Comparison of ENCODE assay signal across 1 cellular context in the genomic region with DNA sequence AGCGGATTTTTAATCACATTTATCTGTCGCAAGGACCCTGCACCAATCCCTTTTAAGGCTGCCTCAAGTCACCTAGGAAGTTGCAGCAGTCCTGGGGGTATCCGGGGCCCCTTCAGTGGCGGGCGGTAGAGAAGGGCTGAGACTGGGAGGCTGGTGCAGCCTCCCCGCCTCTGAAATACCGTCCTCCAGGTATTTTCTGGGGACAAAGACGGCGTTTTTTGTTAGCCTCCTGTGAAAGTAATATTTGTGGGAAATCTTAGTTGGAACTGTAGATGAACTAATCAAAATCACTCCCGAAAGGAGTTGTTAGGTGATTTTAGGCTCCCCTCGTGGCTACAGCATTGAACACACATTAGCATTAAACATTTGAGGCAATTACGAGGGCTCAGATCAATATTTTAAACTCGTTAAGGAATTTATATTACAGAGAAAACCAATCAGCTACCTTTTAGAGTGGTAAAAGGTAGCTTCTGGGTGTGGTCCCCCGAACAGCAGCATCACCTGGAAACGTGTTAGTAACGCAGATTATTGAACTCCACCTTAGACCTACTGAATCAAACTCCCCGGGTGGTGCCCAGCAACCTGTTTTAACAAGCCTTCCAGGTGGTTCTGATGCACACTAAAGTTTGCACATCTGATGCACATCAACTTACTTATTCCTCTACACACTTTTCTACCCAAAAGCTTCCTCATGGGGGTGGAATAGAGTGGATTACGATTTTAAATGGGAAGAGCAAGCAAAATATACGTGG.
TF ChIP-seq lines count a peak whose summit lies in the region.

No MANE protein-coding gene starts in this region.

TF ChIP-seq in HepG2, 621 proteins besides CTCF, POLR2A, EP300 and RAD21 (continues in another document):
- 0 out of 2 replicates have a peak, but pooled peaks have one; percentile 12 for TF ChIP-seq ZFP37 (CRISPR knock-in tag; IDR thresholded peaks at IDR 0.05; ENCODE audit: borderline replicate concordance)
- TF ChIP-seq SMAD3 (CRISPR knock-in tag; IDR thresholded peaks at IDR 0.05), result no peak
- no peak for TF ChIP-seq NFYC (CRISPR knock-in tag; IDR thresholded peaks at IDR 0.05)
- TF ChIP-seq, protein P1, sequence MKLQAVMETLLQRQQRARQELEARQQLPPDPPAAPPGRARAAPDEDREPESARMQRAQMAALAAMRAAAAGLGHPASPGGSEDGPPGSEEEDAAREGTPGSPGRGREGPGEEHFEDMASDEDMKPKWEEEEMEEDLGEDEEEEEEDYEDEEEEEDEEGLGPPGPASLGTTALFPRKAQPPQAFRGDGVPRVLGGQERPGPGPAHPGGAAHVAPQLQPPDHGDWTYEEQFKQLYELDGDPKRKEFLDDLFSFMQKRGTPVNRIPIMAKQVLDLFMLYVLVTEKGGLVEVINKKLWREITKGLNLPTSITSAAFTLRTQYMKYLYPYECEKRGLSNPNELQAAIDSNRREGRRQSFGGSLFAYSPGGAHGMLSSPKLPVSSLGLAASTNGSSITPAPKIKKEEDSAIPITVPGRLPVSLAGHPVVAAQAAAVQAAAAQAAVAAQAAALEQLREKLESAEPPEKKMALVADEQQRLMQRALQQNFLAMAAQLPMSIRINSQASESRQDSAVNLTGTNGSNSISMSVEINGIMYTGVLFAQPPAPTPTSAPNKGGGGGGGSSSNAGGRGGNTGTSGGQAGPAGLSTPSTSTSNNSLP (IDR thresholded peaks at IDR 0.05; ENCODE audit: low read depth, low read length), result no peak
- no peak for TF ChIP-seq NAIF1 (CRISPR knock-in tag; IDR thresholded peaks at IDR 0.05; ENCODE audit: borderline replicate concordance)
- TF ChIP-seq FOXM1 (CRISPR knock-in tag; IDR thresholded peaks at IDR 0.05), result no peak
- no peak for TF ChIP-seq RORA (CRISPR knock-in tag; IDR thresholded peaks at IDR 0.05)
- peak; percentile 11 for TF ChIP-seq ZEB1 (IDR thresholded peaks at IDR 0.05; ENCODE audit: insufficient replicate concordance, low read depth)
- TF ChIP-seq SP140L (CRISPR knock-in tag; IDR thresholded peaks at IDR 0.05; ENCODE audit: borderline replicate concordance), result no peak
- TF ChIP-seq ZMYM2 (CRISPR knock-in tag; IDR thresholded peaks at IDR 0.05), result no peak
- no peak for TF ChIP-seq ZSCAN30 (CRISPR knock-in tag; IDR thresholded peaks at IDR 0.05)
- TF ChIP-seq DNMT3B (CRISPR knock-in tag; conservative IDR thresholded peaks at IDR 0.05), result no peak
- TF ChIP-seq SOX5 (CRISPR knock-in tag; IDR thresholded peaks at IDR 0.05; ENCODE audit: borderline replicate concordance), result no peak
- no peak for TF ChIP-seq ADNP (CRISPR knock-in tag; IDR thresholded peaks at IDR 0.05)
- no peak for TF ChIP-seq ATM (IDR thresholded peaks at IDR 0.05; ENCODE audit: borderline replicate concordance)
- TF ChIP-seq RXRB (CRISPR knock-in tag; IDR thresholded peaks at IDR 0.05; ENCODE audit: borderline replicate concordance), result no peak
- TF ChIP-seq ERF (CRISPR knock-in tag; IDR thresholded peaks at IDR 0.05), result no peak
- TF ChIP-seq, protein P2, sequence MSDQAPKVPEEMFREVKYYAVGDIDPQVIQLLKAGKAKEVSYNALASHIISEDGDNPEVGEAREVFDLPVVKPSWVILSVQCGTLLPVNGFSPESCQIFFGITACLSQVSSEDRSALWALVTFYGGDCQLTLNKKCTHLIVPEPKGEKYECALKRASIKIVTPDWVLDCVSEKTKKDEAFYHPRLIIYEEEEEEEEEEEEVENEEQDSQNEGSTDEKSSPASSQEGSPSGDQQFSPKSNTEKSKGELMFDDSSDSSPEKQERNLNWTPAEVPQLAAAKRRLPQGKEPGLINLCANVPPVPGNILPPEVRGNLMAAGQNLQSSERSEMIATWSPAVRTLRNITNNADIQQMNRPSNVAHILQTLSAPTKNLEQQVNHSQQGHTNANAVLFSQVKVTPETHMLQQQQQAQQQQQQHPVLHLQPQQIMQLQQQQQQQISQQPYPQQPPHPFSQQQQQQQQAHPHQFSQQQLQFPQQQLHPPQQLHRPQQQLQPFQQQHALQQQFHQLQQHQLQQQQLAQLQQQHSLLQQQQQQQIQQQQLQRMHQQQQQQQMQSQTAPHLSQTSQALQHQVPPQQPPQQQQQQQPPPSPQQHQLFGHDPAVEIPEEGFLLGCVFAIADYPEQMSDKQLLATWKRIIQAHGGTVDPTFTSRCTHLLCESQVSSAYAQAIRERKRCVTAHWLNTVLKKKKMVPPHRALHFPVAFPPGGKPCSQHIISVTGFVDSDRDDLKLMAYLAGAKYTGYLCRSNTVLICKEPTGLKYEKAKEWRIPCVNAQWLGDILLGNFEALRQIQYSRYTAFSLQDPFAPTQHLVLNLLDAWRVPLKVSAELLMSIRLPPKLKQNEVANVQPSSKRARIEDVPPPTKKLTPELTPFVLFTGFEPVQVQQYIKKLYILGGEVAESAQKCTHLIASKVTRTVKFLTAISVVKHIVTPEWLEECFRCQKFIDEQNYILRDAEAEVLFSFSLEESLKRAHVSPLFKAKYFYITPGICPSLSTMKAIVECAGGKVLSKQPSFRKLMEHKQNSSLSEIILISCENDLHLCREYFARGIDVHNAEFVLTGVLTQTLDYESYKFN (CRISPR knock-in tag; conservative IDR thresholded peaks at IDR 0.05), result no peak
- no peak for TF ChIP-seq JARID2 (CRISPR knock-in tag; IDR thresholded peaks at IDR 0.05; ENCODE audit: insufficient replicate concordance)
- TF ChIP-seq TRIM24 (CRISPR knock-in tag; IDR thresholded peaks at IDR 0.05), result no peak
- TF ChIP-seq ZNF354B (CRISPR knock-in tag; IDR thresholded peaks at IDR 0.05), result no peak
- TF ChIP-seq SMAD1 (CRISPR knock-in tag; IDR thresholded peaks at IDR 0.05; ENCODE audit: borderline replicate concordance, low read depth), result no peak
- TF ChIP-seq MTA3 (CRISPR knock-in tag; IDR thresholded peaks at IDR 0.05), result no peak
- no peak for TF ChIP-seq HOXA7 (CRISPR knock-in tag; IDR thresholded peaks at IDR 0.05)
- 0 out of 2 replicates have a peak, but pooled peaks have one; percentile 0 for TF ChIP-seq ZNF143 (CRISPR knock-in tag; IDR thresholded peaks at IDR 0.05)
- 0 out of 2 replicates have a peak, but pooled peaks have one; percentile 24 for TF ChIP-seq ZNF224 (CRISPR knock-in tag; IDR thresholded peaks at IDR 0.05)
- no peak for TF ChIP-seq ZNF20 (CRISPR knock-in tag; IDR thresholded peaks at IDR 0.05)
- no peak for TF ChIP-seq YY1 (IDR thresholded peaks at IDR 0.05; ENCODE audit: insufficient read depth, insufficient replicate concordance, low read depth, low read length)
- TF ChIP-seq, protein P3, sequence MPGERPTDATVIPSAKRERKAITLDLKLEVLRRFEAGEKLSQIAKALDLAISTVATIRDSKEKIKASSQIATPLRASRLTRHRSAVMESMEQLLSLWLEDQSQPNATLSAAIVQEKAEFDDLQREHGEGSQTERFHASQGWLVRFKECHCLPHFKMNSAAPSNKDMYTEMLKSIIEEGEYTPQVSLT (CRISPR knock-in tag; IDR thresholded peaks at IDR 0.05; ENCODE audit: borderline replicate concordance, low read depth), result 0 out of 2 replicates have a peak, but pooled peaks have one; percentile 52
- TF ChIP-seq, protein P4, sequence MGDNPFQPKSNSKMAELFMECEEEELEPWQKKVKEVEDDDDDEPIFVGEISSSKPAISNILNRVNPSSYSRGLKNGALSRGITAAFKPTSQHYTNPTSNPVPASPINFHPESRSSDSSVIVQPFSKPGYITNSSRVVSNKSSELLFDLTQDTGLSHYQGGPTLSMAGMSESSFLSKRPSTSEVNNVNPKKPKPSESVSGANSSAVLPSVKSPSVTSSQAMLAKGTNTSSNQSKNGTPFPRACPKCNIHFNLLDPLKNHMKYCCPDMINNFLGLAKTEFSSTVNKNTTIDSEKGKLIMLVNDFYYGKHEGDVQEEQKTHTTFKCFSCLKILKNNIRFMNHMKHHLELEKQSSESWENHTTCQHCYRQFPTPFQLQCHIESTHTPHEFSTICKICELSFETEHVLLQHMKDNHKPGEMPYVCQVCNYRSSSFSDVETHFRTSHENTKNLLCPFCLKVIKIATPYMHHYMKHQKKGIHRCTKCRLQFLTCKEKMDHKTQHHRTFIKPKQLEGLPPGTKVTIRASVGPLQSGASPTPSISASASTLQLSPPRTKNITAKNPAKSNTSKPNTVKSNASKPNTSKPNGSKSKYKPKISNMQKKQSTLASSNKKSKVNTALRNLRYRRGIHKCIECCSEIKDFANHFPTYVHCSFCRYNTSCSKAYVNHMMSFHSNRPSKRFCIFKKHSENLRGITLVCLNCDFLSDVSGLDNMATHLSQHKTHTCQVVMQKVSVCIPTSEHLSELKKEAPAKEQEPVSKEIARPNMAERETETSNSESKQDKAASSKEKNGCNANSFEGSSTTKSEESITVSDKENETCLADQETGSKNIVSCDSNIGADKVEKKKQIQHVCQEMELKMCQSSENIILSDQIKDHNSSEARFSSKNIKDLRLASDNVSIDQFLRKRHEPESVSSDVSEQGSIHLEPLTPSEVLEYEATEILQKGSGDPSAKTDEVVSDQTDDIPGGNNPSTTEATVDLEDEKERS (CRISPR knock-in tag; IDR thresholded peaks at IDR 0.05), result 0 out of 2 replicates have a peak, but pooled peaks have one; percentile 0
- TF ChIP-seq, protein P5, sequence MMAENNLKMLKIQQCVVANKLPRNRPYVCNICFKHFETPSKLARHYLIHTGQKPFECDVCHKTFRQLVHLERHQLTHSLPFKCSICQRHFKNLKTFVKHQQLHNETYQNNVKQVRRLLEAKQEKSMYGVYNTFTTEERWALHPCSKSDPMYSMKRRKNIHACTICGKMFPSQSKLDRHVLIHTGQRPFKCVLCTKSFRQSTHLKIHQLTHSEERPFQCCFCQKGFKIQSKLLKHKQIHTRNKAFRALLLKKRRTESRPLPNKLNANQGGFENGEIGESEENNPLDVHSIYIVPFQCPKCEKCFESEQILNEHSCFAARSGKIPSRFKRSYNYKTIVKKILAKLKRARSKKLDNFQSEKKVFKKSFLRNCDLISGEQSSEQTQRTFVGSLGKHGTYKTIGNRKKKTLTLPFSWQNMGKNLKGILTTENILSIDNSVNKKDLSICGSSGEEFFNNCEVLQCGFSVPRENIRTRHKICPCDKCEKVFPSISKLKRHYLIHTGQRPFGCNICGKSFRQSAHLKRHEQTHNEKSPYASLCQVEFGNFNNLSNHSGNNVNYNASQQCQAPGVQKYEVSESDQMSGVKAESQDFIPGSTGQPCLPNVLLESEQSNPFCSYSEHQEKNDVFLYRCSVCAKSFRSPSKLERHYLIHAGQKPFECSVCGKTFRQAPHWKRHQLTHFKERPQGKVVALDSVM (CRISPR knock-in tag; IDR thresholded peaks at IDR 0.05), result peak; percentile 87; the same call in 1 of the 2 replicates
- TF ChIP-seq ZNF431 (CRISPR knock-in tag; IDR thresholded peaks at IDR 0.05; ENCODE audit: borderline replicate concordance, low read depth), result 0 out of 2 replicates have a peak, but pooled peaks have one; percentile 51
- no peak for TF ChIP-seq PRPF4 (IDR thresholded peaks at IDR 0.05; ENCODE audit: low read depth, low read length, poor library complexity, severe bottlenecking)
- no peak for TF ChIP-seq ZBTB3 (CRISPR knock-in tag; IDR thresholded peaks at IDR 0.05; ENCODE audit: borderline replicate concordance, low read depth)
- TF ChIP-seq, protein P6, sequence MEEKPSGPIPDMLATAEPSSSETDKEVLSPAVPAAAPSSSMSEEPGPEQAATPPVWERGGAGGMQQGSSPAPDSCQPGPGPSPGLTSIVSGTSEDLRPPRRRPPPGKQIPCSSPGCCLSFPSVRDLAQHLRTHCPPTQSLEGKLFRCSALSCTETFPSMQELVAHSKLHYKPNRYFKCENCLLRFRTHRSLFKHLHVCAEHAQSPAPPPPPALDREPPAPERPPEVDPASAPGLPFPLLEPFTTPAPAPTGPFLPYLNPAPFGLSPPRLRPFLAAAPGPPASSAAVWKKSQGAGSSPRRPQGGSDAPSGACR (CRISPR knock-in tag; IDR thresholded peaks at IDR 0.05), result 0 out of 2 replicates have a peak, but pooled peaks have one; percentile 13
- no peak for TF ChIP-seq ZNF547 (CRISPR knock-in tag; IDR thresholded peaks at IDR 0.05)
- 0 out of 2 replicates have a peak, but pooled peaks have one; percentile 6 for TF ChIP-seq ZNF232 (CRISPR knock-in tag; IDR thresholded peaks at IDR 0.05; ENCODE audit: borderline replicate concordance)
- TF ChIP-seq, protein P7, sequence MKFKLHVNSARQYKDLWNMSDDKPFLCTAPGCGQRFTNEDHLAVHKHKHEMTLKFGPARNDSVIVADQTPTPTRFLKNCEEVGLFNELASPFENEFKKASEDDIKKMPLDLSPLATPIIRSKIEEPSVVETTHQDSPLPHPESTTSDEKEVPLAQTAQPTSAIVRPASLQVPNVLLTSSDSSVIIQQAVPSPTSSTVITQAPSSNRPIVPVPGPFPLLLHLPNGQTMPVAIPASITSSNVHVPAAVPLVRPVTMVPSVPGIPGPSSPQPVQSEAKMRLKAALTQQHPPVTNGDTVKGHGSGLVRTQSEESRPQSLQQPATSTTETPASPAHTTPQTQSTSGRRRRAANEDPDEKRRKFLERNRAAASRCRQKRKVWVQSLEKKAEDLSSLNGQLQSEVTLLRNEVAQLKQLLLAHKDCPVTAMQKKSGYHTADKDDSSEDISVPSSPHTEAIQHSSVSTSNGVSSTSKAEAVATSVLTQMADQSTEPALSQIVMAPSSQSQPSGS (CRISPR knock-in tag; IDR thresholded peaks at IDR 0.05), result no peak
- TF ChIP-seq ZFX (CRISPR knock-in tag; IDR thresholded peaks at IDR 0.05; ENCODE audit: low read depth), result no peak
- TF ChIP-seq ZNF124 (CRISPR knock-in tag; IDR thresholded peaks at IDR 0.05), result no peak
- no peak for TF ChIP-seq ZNF484 (CRISPR knock-in tag; IDR thresholded peaks at IDR 0.05; ENCODE audit: borderline replicate concordance, low read depth)
- TF ChIP-seq RBAK (CRISPR knock-in tag; IDR thresholded peaks at IDR 0.05), result no peak
- TF ChIP-seq, protein P8, sequence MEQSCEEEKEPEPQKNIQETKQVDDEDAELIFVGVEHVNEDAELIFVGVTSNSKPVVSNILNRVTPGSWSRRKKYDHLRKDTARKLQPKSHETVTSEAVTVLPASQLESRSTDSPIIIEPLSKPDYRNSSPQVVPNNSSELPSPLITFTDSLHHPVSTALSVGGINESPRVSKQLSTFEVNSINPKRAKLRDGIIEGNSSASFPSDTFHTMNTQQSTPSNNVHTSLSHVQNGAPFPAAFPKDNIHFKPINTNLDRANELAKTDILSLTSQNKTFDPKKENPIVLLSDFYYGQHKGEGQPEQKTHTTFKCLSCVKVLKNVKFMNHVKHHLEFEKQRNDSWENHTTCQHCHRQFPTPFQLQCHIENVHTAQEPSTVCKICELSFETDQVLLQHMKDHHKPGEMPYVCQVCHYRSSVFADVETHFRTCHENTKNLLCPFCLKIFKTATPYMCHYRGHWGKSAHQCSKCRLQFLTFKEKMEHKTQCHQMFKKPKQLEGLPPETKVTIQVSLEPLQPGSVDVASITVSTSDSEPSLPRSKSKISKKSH (CRISPR knock-in tag; IDR thresholded peaks at IDR 0.05; ENCODE audit: borderline replicate concordance), result no peak; the same call in 1 of the 2 replicates
- no peak for TF ChIP-seq ARNT2 (CRISPR knock-in tag; IDR thresholded peaks at IDR 0.05; ENCODE audit: low read depth)
- no peak for TF ChIP-seq FIP1L1 (IDR thresholded peaks at IDR 0.05; ENCODE audit: borderline replicate concordance, insufficient read depth, low read depth, low read length)
- TF ChIP-seq, protein P9, sequence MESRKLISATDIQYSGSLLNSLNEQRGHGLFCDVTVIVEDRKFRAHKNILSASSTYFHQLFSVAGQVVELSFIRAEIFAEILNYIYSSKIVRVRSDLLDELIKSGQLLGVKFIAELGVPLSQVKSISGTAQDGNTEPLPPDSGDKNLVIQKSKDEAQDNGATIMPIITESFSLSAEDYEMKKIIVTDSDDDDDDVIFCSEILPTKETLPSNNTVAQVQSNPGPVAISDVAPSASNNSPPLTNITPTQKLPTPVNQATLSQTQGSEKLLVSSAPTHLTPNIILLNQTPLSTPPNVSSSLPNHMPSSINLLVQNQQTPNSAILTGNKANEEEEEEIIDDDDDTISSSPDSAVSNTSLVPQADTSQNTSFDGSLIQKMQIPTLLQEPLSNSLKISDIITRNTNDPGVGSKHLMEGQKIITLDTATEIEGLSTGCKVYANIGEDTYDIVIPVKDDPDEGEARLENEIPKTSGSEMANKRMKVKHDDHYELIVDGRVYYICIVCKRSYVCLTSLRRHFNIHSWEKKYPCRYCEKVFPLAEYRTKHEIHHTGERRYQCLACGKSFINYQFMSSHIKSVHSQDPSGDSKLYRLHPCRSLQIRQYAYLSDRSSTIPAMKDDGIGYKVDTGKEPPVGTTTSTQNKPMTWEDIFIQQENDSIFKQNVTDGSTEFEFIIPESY (CRISPR knock-in tag; IDR thresholded peaks at IDR 0.05), result no peak
